ENCODE assay signal across 8 cellular contexts in the genomic region with DNA sequence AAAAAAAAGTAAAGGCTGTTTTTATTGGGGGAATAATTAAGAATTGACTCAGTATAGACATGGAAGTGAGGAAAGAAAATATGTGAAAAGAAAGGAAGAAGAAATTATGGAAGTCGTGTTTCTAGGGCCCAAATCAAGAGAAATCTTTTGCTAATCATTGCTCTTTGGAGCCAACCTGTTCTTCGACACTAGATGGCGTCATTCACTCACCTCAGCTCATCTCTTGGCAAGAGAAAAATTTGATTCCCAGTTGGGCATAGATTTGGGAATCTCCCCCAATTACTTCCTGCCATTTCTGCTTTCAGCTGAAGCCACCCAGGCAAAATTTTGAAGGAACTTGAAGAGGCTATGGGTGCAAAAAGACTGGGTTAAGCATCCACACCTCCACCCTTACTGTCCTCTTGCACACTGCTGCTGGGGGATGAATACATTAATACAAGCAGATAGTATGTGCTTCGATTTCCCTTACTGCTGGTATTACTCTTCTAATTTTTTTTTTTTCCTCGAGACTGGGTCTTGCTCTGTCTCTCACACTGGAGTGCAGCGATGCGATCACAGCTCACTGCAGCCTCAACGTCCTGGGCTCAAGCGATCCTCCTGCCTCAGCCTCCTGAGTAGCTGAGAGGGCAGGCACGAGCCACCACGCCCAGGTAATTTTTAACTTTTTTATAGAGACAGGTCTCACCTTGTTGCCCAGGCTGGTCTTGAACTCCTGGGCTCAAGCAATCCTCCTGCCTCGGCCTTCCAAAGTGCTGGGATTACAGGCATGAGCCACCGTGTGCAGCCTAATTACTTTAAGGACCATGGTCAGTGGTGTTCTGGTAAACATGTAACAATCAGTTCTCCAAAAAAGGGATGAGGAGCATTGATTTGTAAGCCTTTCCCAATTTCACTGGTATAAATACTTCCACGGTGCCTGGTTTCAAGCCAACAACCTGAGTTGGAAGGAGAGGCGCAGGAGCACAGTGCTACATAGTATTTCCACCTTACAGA. TPM values are rescaled to one million over a fixed set of nuclear protein-coding genes. Genes with fewer than 3 reads are reported as not detected.
A peak's percentile ranks its signal among the peaks of the same experiment; 100 is the strongest.
DNase-seq lines count a peak whose midpoint lies in the region; ATAC-seq and TF ChIP-seq lines count a peak whose summit lies in the region.

No MANE protein-coding gene starts in this region.

- peak overlapping the region; percentile 28 for H3K27ac Mint-ChIP-seq in activated T-helper 2 cell treated with anti-CD3 and anti-CD28 coated beads, Interferon-gamma antibody, Interleukin-2, Interleukin-4, amounts not matched to agents 10 μg/mL and 5 μg/mL and 100 μg/mL, durations not matched to agents 14 hours and 24 hours and 36 hours

- DNase-seq in AG20443 (ENCODE audit: low spot score) (peak; percentile 71), GM12865 (ENCODE audit: low read depth) (peak; percentile 54), NCI-H1105 treated with DMSO at 0.1 percent for 48 hours (lab: John Stamatoyannopoulos, UW) (peak; percentile 39), right atrium auricular region (ENCODE audit: low spot score) (no peak), spleen (no peak), ecto neural progenitor cell (ENCODE audit: low spot score) (no peak)
- DNase-seq in activated T-helper 2 cell treated with anti-CD3 and anti-CD28 coated beads, Interferon-gamma antibody, Interleukin-2, Interleukin-4, amounts not matched to agents 10 μg/mL and 5 μg/mL and 100 μg/mL, durations not matched to agents 14 hours and 24 hours and 36 hours (ENCODE audit: low spot score), result no peak

- H3K4me1 ChIP-seq in right atrium auricular region (peaks cover 0 to 8% of the 10 kb centered on the region in 2 donors), spleen (peaks cover 0 to 5% (median 0%) of the 10 kb centered on the region in 6 donors)

- peaks cover 37% of the 10 kb centered on the region for H3K36me3 Mint-ChIP-seq in activated T-helper 2 cell treated with anti-CD3 and anti-CD28 coated beads, Interferon-gamma antibody, Interleukin-2, Interleukin-4, amounts not matched to agents 10 μg/mL and 5 μg/mL and 100 μg/mL, durations not matched to agents 14 hours and 24 hours and 36 hours (ENCODE audit: low read depth)

- H3K9me3 ChIP-seq in right atrium auricular region (no peaks in the 10 kb centered on the region), spleen (no peaks in the 10 kb centered on the region)

- H3K27me3 Mint-ChIP-seq in activated T-helper 2 cell treated with anti-CD3 and anti-CD28 coated beads, Interferon-gamma antibody, Interleukin-2, Interleukin-4, amounts not matched to agents 10 μg/mL and 5 μg/mL and 100 μg/mL, durations not matched to agents 14 hours and 24 hours and 36 hours (ENCODE audit: low read depth), result no peaks in the 10 kb centered on the region

- H3K27me3 ChIP-seq in right atrium auricular region, result no peaks in the 10 kb centered on the region
- no peaks in the 10 kb centered on the region for H3K27me3 ChIP-seq in spleen (replicated peaks in 1 of 7)

- TF ChIP-seq CTCF in GM12865 (IDR thresholded peaks at IDR 0.05; ENCODE audit: insufficient read depth, low read depth, low read length, missing control alignments), result peak; percentile 71
- TF ChIP-seq CTCF in right atrium auricular region (IDR thresholded peaks at IDR 0.05), result peak; percentile 60 to 74
- peak in 10 of 11 experiments; percentile 19 to 81 (median 66) for TF ChIP-seq CTCF in spleen (IDR thresholded peaks at IDR 0.05 in 8 of 11, conservative IDR thresholded peaks at IDR 0.05 in 3 of 11)

- TF ChIP-seq POLR2A in spleen (IDR thresholded peaks at IDR 0.05), result no peak

- no peak overlapping the region for H3K4me3 ChIP-seq in GM12865 (ENCODE audit: low read depth, low read length)
- H3K4me3 ChIP-seq in right atrium auricular region, result no peak overlapping the region
- no peak overlapping the region for H3K4me3 ChIP-seq in spleen

- WGBS in spleen, 5 donors, result 70 to 81% (median 78%) methylated on average over 15 of the region's 15 CpGs

- H3K27ac ChIP-seq in right atrium auricular region (no peak overlapping the region), spleen (no peak overlapping the region)

- H3K9me3 Mint-ChIP-seq in activated T-helper 2 cell treated with anti-CD3 and anti-CD28 coated beads, Interferon-gamma antibody, Interleukin-2, Interleukin-4, amounts not matched to agents 10 μg/mL and 5 μg/mL and 100 μg/mL, durations not matched to agents 14 hours and 24 hours and 36 hours, result no peaks in the 10 kb centered on the region

- no peak overlapping the region for H3K4me3 Mint-ChIP-seq in activated T-helper 2 cell treated with anti-CD3 and anti-CD28 coated beads, Interferon-gamma antibody, Interleukin-2, Interleukin-4, amounts not matched to agents 10 μg/mL and 5 μg/mL and 100 μg/mL, durations not matched to agents 14 hours and 24 hours and 36 hours (ENCODE audit: low read depth)

- ATAC-seq in HG02981 (IDR thresholded peaks at IDR 0.05; ENCODE audit: unreplicated experiment), result no peak

- peaks cover 4% of the 10 kb centered on the region for H3K4me1 Mint-ChIP-seq in activated T-helper 2 cell treated with anti-CD3 and anti-CD28 coated beads, Interferon-gamma antibody, Interleukin-2, Interleukin-4, amounts not matched to agents 10 μg/mL and 5 μg/mL and 100 μg/mL, durations not matched to agents 14 hours and 24 hours and 36 hours (ENCODE audit: low read depth)

- intact Hi-C loops in activated T-helper 2 cell treated with anti-CD3 and anti-CD28 coated beads, Interferon-gamma antibody, Interleukin-2, Interleukin-4, amounts not matched to agents 10 μg/mL and 5 μg/mL and 100 μg/mL, durations not matched to agents 14 hours and 24 hours and 36 hours (cut with micrococcal nuclease), result no loop called here
- intact Hi-C loops in spleen (cut with DNase I; ENCODE audit: low total_unique reads), result no loop called here

- H3K36me3 ChIP-seq in right atrium auricular region (peaks cover 19% of the 10 kb centered on the region), spleen (peaks cover 6 to 52% (median 35%) of the 10 kb centered on the region in 6 donors)

RNA-seq across cellular contexts. Expression of gene PSMD7, which starts 13.5 kb away (rescaled TPM):
- 164 and 170 TPM in 2 replicates for total RNA-seq in activated T-helper 2 cell treated with anti-CD3 and anti-CD28 coated beads, Interferon-gamma antibody, Interleukin-2, Interleukin-4, amounts not matched to agents 10 μg/mL and 5 μg/mL and 100 μg/mL, durations not matched to agents 14 hours and 24 hours and 36 hours
- total RNA-seq in right atrium auricular region (100 to 1,000 TPM in 1 of 2 donors, 10 to 100 TPM in 1; 92.5 to 107 TPM), spleen (10 to 100 TPM; 41.2 to 61.1 (median 58.6) TPM)
- 10 to 100 TPM; 40.5 to 50.6 (median 42.9) TPM for polyA plus RNA-seq in spleen

Comparison
In these comparisons a context has a peak if more than half of its experiments do, and no peak if none do; other contexts are left out.
1. DNase-seq: peak in AG20443 (single experiment), GM12865 (single experiment) and NCI-H1105 treated with DMSO at 0.1 percent for 48 hours (single experiment); none in activated T-helper 2 cell treated with anti-CD3 and anti-CD28 coated beads, Interferon-gamma antibody, Interleukin-2, Interleukin-4, amounts not matched to agents 10 μg/mL and 5 μg/mL and 100 μg/mL, durations not matched to agents 14 hours and 24 hours and 36 hours (single experiment), right atrium auricular region (single experiment), spleen (single experiment) and ecto neural progenitor cell (single experiment).
2. Peak in every context shown above with its lines, with median percentiles within 50 percentile points of each other: CTCF ChIP-seq.